In genomic region chr10:7492660-7493046, GRCh38 we compare ENCODE assay signal across 1 cellular context.
TF ChIP-seq lines count a peak whose summit lies in the region.

No MANE protein-coding gene starts in this region.

TF ChIP-seq in GM12878, 131 proteins besides CTCF, POLR2A, EP300 and RAD21 (continued from another document):
- TF ChIP-seq, protein P1, sequence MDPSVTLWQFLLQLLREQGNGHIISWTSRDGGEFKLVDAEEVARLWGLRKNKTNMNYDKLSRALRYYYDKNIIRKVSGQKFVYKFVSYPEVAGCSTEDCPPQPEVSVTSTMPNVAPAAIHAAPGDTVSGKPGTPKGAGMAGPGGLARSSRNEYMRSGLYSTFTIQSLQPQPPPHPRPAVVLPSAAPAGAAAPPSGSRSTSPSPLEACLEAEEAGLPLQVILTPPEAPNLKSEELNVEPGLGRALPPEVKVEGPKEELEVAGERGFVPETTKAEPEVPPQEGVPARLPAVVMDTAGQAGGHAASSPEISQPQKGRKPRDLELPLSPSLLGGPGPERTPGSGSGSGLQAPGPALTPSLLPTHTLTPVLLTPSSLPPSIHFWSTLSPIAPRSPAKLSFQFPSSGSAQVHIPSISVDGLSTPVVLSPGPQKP (IDR thresholded peaks at IDR 0.05; ENCODE audit: low read depth, low read length), result no peak
- no peak for TF ChIP-seq SRF (IDR thresholded peaks at IDR 0.05; ENCODE audit: low read depth in 2 of 2, low read length in 2 of 2)
